1 cellular context compared by ENCODE assay signal in genomic region chr3:187913617-187914033, GRCh38.
A peak's percentile ranks its signal among the peaks of the same experiment; 100 is the strongest.
TF ChIP-seq lines count a peak whose summit lies in the region.

No MANE protein-coding gene starts in this region.

TF ChIP-seq in HepG2, 621 proteins besides CTCF, POLR2A, EP300 and RAD21 (continued from another document):
- TF ChIP-seq ARID5B (CRISPR knock-in tag; IDR thresholded peaks at IDR 0.05) (peak; percentile 58; the same call in 1 of the 2 replicates), RXRB (CRISPR knock-in tag; IDR thresholded peaks at IDR 0.05; ENCODE audit: borderline replicate concordance) (peak; percentile 59; the same call in 1 of the 2 replicates), SOX13 (IDR thresholded peaks at IDR 0.05) (no peak), SOX13 (CRISPR knock-in tag; conservative IDR thresholded peaks at IDR 0.05 in 1 of 2, IDR thresholded peaks at IDR 0.05 in 1 of 2) (0 out of 4 replicates have a peak, but pooled peaks of 1 of the 2 experiments have one; percentile 12), RARA (CRISPR knock-in tag; IDR thresholded peaks at IDR 0.05) (peak; percentile 67)
